ENCODE assay signal across 20 cellular contexts in the genomic region with DNA sequence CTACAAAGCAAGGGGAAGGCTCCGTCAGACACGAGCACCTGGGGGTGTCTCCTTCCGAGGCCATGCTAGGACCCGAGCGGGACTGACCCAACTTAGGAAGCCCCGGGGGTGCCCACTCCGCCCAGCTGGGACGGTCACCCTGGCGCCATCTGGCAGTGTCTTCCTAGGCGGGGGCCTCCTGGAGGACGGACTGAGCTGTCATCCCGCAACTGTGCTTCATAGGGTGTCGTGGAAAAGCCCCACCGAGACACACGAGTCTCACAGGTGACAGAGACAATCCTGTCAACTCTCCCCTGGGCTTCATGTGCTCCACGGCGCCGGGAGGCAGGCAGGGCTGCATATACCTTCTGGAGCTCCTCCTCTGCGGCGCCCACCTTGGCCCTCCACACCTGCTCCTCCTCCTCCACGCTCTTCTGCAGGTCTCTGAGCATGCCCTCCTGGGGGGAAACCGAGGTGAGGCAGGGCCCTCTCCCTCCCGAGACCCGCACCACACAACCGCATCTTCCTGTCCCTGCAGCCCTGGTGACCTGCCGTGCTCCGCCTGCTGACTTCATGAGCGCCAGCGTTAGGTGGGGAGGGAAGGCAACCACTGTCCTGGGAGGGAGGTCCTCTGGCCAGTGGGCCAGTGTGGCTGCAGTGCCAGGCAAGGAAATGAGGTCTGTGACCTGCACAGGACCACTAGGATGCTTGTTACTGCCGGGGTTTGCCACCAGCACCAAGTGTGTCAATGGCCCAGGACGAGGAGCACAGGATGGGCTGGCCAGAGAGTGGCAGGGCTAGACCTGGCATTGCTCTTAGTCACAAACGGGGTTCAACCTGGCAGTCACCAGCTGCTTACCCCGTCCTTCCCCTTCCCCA. TPM values are rescaled to one million over a fixed set of nuclear protein-coding genes. Genes with fewer than 3 reads are reported as not detected.
A peak's percentile ranks its signal among the peaks of the same experiment; 100 is the strongest.
DNase-seq lines count a peak whose midpoint lies in the region; ATAC-seq and TF ChIP-seq lines count a peak whose summit lies in the region.
"Had no signal": no experiment of that assay in that cellular context is flagged by ENCODE, and none has a peak within 500 bp of the region (broad histone marks: within the 10 kb centered on the region; RNA-seq: fewer than 3 reads in every experiment).

No MANE protein-coding gene starts in this region.

- no peaks in the 10 kb centered on the region for H3K4me1 Mint-ChIP-seq in T-helper 17 cell
- no peaks in the 10 kb centered on the region for H3K4me1 Mint-ChIP-seq in stimulated activated effector memory CD8-positive, alpha-beta T cell treated with anti-CD3 and anti-CD28 coated beads, Interleukin-12 subunit alpha, Interleukin-12 subunit beta, amount 100 ng/mL, for 72 hours
- H3K4me1 Mint-ChIP-seq: activated naive CD8-positive, alpha-beta T cell treated with anti-CD3 and anti-CD28 coated beads for 36 hours; CD4-positive, CD25-positive, alpha-beta regulatory T cell had no signal

- WGBS in stomach, 5 donors = 83 to 88% (median 85%) methylated on average over 25 to 33 of the region's 33 CpGs

- H3K27ac ChIP-seq in stomach = peak overlapping the region in 1 of 5 donors; percentile 20

- peaks cover 91 to 100% (median 99%) of the 10 kb centered on the region in 4 donors for H3K36me3 ChIP-seq in stomach

- no peak for TF ChIP-seq POLR2A in stomach (IDR thresholded peaks at IDR 0.05)

- no peak for TF ChIP-seq EP300 in stomach (IDR thresholded peaks at IDR 0.05)

- ATAC-seq in T-helper 17 cell = no peak
- ATAC-seq in stimulated activated effector memory CD8-positive, alpha-beta T cell treated with anti-CD3 and anti-CD28 coated beads, Interleukin-12 subunit alpha, Interleukin-12 subunit beta, amount 100 ng/mL, for 72 hours = no peak
- ATAC-seq: mucosa of descending colon, Panc1 had no signal

- peak; percentile 6 for DNase-seq in activated CD4-positive, alpha-beta T cell treated with anti-CD3 and anti-CD28 coated beads for 1 hour
- DNase-seq in activated CD4-positive, alpha-beta T cell treated with anti-CD3 and anti-CD28 coated beads for 4 hours = no peak
- DNase-seq in T-helper 17 cell (peak in 2 of 3 donors; percentile 4 to 10), islet precursor cell (peak; percentile 43), stomach (peak; percentile 21), glomerular visceral epithelial cell (ENCODE audit: extremely low spot score) (no peak)
- DNase-seq in stimulated activated CD4-positive, alpha-beta T cell treated with anti-CD3 and anti-CD28 coated beads, Interleukin-4, amount 100 ng/mL, for 24 hours = no peak
- no peak for DNase-seq in stimulated activated effector memory CD8-positive, alpha-beta T cell treated with anti-CD3 and anti-CD28 coated beads, Interleukin-12 subunit alpha, Interleukin-12 subunit beta, amount 100 ng/mL, for 72 hours (ENCODE audit: low spot score in 2 of 2)
- DNase-seq: activated naive CD8-positive, alpha-beta T cell treated with anti-CD3 and anti-CD28 coated beads for 36 hours; CD4-positive, CD25-positive, alpha-beta regulatory T cell; DMS79 treated with DMSO at 0.1 percent for 48 hours; effector memory CD4-positive, alpha-beta T cell; kidney glomerular epithelial cell; NCI-H2107; NCI-H69; occipital lobe had no signal

- H3K9me3 ChIP-seq in T-helper 17 cell (ENCODE audit: control insufficient read depth, low read length, poor library complexity, severe bottlenecking) (no peaks in the 10 kb centered on the region), stomach (no peaks in the 10 kb centered on the region)
- H3K9me3 ChIP-seq: mucosa of descending colon had no signal

- H3K27ac Mint-ChIP-seq in T-helper 17 cell = no peak overlapping the region
- no peak overlapping the region for H3K27ac Mint-ChIP-seq in stimulated activated effector memory CD8-positive, alpha-beta T cell treated with anti-CD3 and anti-CD28 coated beads, Interleukin-12 subunit alpha, Interleukin-12 subunit beta, amount 100 ng/mL, for 72 hours
- H3K27ac Mint-ChIP-seq: activated naive CD8-positive, alpha-beta T cell treated with anti-CD3 and anti-CD28 coated beads for 36 hours; IgD-negative memory B cell had no signal

- H3K4me3 ChIP-seq in stomach = no peak overlapping the region
- H3K4me3 ChIP-seq: cardiac muscle cell, mucosa of descending colon had no signal

- peaks cover 2% of the 10 kb centered on the region for H3K36me3 Mint-ChIP-seq in T-helper 17 cell (ENCODE audit: low read depth)
- peaks cover 20% of the 10 kb centered on the region for H3K36me3 Mint-ChIP-seq in stimulated activated effector memory CD8-positive, alpha-beta T cell treated with anti-CD3 and anti-CD28 coated beads, Interleukin-12 subunit alpha, Interleukin-12 subunit beta, amount 100 ng/mL, for 72 hours
- H3K36me3 Mint-ChIP-seq: activated naive CD8-positive, alpha-beta T cell treated with anti-CD3 and anti-CD28 coated beads for 36 hours had no signal

- intact Hi-C loops in stomach (cut with DNase I; ENCODE audit: low total_unique reads) = no loop called here

- no peaks in the 10 kb centered on the region for H3K27me3 ChIP-seq in stomach
- H3K27me3 ChIP-seq: cardiac muscle cell had no signal

- H3K4me1 ChIP-seq in stomach = peaks cover 10 to 34% (median 33%) of the 10 kb centered on the region in 4 donors

- TF ChIP-seq CTCF in stomach (IDR thresholded peaks at IDR 0.05) = no peak

- no peaks in the 10 kb centered on the region for H3K9me3 Mint-ChIP-seq in stimulated activated effector memory CD8-positive, alpha-beta T cell treated with anti-CD3 and anti-CD28 coated beads, Interleukin-12 subunit alpha, Interleukin-12 subunit beta, amount 100 ng/mL, for 72 hours
- H3K9me3 Mint-ChIP-seq: activated naive CD8-positive, alpha-beta T cell treated with anti-CD3 and anti-CD28 coated beads for 36 hours; CD4-positive, CD25-positive, alpha-beta regulatory T cell; IgD-negative memory B cell had no signal

- H3K27me3 Mint-ChIP-seq in T-helper 17 cell = no peaks in the 10 kb centered on the region
- H3K27me3 Mint-ChIP-seq: activated naive CD8-positive, alpha-beta T cell treated with anti-CD3 and anti-CD28 coated beads for 36 hours; CD4-positive, CD25-positive, alpha-beta regulatory T cell; IgD-negative memory B cell had no signal

- no peak overlapping the region for H3K4me3 Mint-ChIP-seq in T-helper 17 cell
- no peak overlapping the region for H3K4me3 Mint-ChIP-seq in stimulated activated effector memory CD8-positive, alpha-beta T cell treated with anti-CD3 and anti-CD28 coated beads, Interleukin-12 subunit alpha, Interleukin-12 subunit beta, amount 100 ng/mL, for 72 hours
- H3K4me3 Mint-ChIP-seq: activated naive CD8-positive, alpha-beta T cell treated with anti-CD3 and anti-CD28 coated beads for 36 hours; CD4-positive, CD25-positive, alpha-beta regulatory T cell; IgD-negative memory B cell had no signal

RNA-seq across cellular contexts. Expression of a gene that starts 50.7 kb away (rescaled TPM):
- total RNA-seq in T-helper 17 cell (10 to 100 TPM; 41.4 to 46.5 TPM), stomach (1,000 to 10,000 TPM in 1 of 5 donors, 100 to 1,000 TPM in 4; 334 to 1,254 (median 555) TPM)
- 100 to 1,000 TPM; 464 to 624 (median 598) TPM for polyA plus RNA-seq in stomach

Comparison
In these comparisons a context has a peak if more than half of its experiments do, and no peak if none do; other contexts are left out.
1. DNase-seq: peak in activated CD4-positive, alpha-beta T cell treated with anti-CD3 and anti-CD28 coated beads for 1 hour (single experiment), T-helper 17 cell (2 of 3), islet precursor cell (single experiment) and stomach (single experiment); none in activated CD4-positive, alpha-beta T cell treated with anti-CD3 and anti-CD28 coated beads for 4 hours (0 of 2), glomerular visceral epithelial cell (single experiment), stimulated activated CD4-positive, alpha-beta T cell treated with anti-CD3 and anti-CD28 coated beads, Interleukin-4, amount 100 ng/mL, for 24 hours (single experiment) and stimulated activated effector memory CD8-positive, alpha-beta T cell treated with anti-CD3 and anti-CD28 coated beads, Interleukin-12 subunit alpha, Interleukin-12 subunit beta, amount 100 ng/mL, for 72 hours (0 of 2).
2. RNA of a gene that starts 50.7 kb away (total RNA-seq): 334 to 1,254 TPM in stomach; 41.4 to 46.5 TPM in T-helper 17 cell; every median in the first group is over 4 times any median in the second.